Comparison of ENCODE assay signal across 8 cellular contexts in the genomic region with DNA sequence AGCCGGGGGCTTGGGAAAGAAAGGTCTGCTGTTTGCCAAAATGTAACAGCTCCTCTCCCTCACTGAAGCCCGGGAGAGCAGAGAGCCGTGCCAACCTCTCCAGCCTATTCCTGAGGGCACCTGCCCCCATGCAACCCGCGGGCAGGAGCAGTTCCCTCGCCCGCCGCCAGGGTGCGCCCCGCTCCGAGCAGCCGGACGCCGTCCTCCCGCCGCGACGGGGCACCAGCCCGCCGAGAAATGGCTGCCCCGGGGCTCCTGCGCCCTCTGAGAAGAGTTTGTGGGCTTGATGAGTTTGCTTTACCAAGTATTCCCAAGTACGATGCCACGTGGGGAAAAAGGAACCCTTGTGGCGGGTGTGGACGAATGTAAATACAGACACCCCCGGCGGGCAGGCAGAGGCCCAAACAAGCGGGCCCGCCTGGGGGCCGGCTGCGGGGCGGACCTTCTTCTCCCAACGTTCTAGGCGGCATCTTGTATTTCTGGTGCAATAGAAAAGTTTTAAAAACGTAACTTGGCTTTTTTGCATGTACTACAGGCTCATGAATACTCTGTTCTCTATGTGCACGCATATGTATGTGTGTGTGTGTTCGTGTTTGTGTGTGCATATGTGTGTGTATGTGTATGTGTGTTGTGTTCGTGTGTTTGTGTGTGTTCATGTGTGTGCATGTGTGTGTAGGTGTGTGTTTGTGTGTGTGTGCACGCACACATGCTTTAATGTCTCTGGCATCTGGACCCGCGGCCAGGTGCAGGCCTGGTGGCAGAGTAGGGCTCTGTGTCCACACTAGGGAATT.
DNase-seq lines count a peak whose midpoint lies in the region; ATAC-seq and TF ChIP-seq lines count a peak whose summit lies in the region.

No MANE protein-coding gene starts in this region.

- no peaks in the 10 kb centered on the region for H3K9me3 ChIP-seq in PC-3 (ENCODE audit: low read length)
- H3K9me3 ChIP-seq in osteoblast (ENCODE audit: low read depth, low read length) = no peaks in the 10 kb centered on the region
- H3K9me3 ChIP-seq in testis = no peaks in the 10 kb centered on the region

- peaks cover 2% of the 10 kb centered on the region for H3K27me3 Mint-ChIP-seq in activated T-cell treated with anti-CD3 and anti-CD28 coated beads, Interleukin-2, amount 50 U/mL, for 72 hours (ENCODE audit: low read depth)

- CTCF ChIA-PET in PC-3 (lab: Charles Lee) = no interaction called here

- no peak overlapping the region for H3K9ac ChIP-seq in PC-3 (ENCODE audit: low read length)

- no peaks in the 10 kb centered on the region for H4K20me1 ChIP-seq in PC-3 (ENCODE audit: low read length)
- H4K20me1 ChIP-seq in osteoblast (ENCODE audit: insufficient read depth, low read length) = no peaks in the 10 kb centered on the region

- TF ChIP-seq POLR2A in testis (IDR thresholded peaks at IDR 0.05) = no peak

- no peak overlapping the region for H3K4me3 Mint-ChIP-seq in activated T-cell treated with anti-CD3 and anti-CD28 coated beads, Interleukin-2, amount 50 U/mL, for 72 hours

- 17 to 47% methylated on average over 22 to 42 of the region's 42 CpGs for WGBS in testis, 2 donors

- peak; percentile 66 for DNase-seq in 8988T
- DNase-seq in PC-3 = peak; percentile 74
- DNase-seq in activated T-cell treated with anti-CD3 and anti-CD28 coated beads, Interleukin-2, amount 50 U/mL, for 72 hours = peak; percentile 81 to 90
- peak; percentile 53 for DNase-seq in fibroblast of villous mesenchyme (ENCODE audit: low read depth)
- DNase-seq in osteoblast (ENCODE audit: insufficient read length, low spot score, missing footprints) = peak; percentile 97
- DNase-seq in testis = peak; percentile 82

- H3K36me3 Mint-ChIP-seq in activated T-cell treated with anti-CD3 and anti-CD28 coated beads, Interleukin-2, amount 50 U/mL, for 72 hours (ENCODE audit: insufficient read depth in 2 of 2) = peaks cover 0 to 1% of the 10 kb centered on the region in 2 donors

- H3K4me1 ChIP-seq in PC-3 (ENCODE audit: insufficient read depth, low read length) (no peaks in the 10 kb centered on the region), osteoblast (ENCODE audit: insufficient read depth, low read length) (peaks cover 27% of the 10 kb centered on the region), testis (peaks cover 49% of the 10 kb centered on the region)

- no peaks in the 10 kb centered on the region for H3K9me3 Mint-ChIP-seq in activated T-cell treated with anti-CD3 and anti-CD28 coated beads, Interleukin-2, amount 50 U/mL, for 72 hours

- ATAC-seq in GM18498 (IDR thresholded peaks at IDR 0.05; ENCODE audit: unreplicated experiment) (peak; percentile 86), HG03280 (IDR thresholded peaks at IDR 0.05; ENCODE audit: unreplicated experiment) (peak; percentile 83), PC-3 (peak; percentile 91)
- ATAC-seq in activated T-cell treated with anti-CD3 and anti-CD28 coated beads, Interleukin-2, amount 50 U/mL, for 72 hours (replicated peaks in 1 of 2) = peak; percentile 90 to 91

- TF ChIP-seq CTCF in PC-3 (conservative IDR thresholded peaks at IDR 0.05; ENCODE audit: low read depth, low read length) = peak; percentile 91
- TF ChIP-seq CTCF in fibroblast of villous mesenchyme (IDR thresholded peaks at IDR 0.05; ENCODE audit: insufficient read depth, low read depth, low read length) = peak; percentile 96
- TF ChIP-seq CTCF in osteoblast (IDR thresholded peaks at IDR 0.05; ENCODE audit: extremely low read depth, low read depth, low read length) = peak; percentile 86
- peak; percentile 98 to 100 (median 99) for TF ChIP-seq CTCF in testis (IDR thresholded peaks at IDR 0.05)

- no peaks in the 10 kb centered on the region for H3F3A ChIP-seq in PC-3 (ENCODE audit: low read length, unreplicated experiment)

- no peaks in the 10 kb centered on the region for H3K36me3 ChIP-seq in PC-3 (ENCODE audit: low read depth, low read length)
- H3K36me3 ChIP-seq in osteoblast (ENCODE audit: insufficient read depth, low read length) = no peaks in the 10 kb centered on the region
- no peaks in the 10 kb centered on the region for H3K36me3 ChIP-seq in testis (ENCODE audit: low read depth, missing control alignments)

- H3K27ac ChIP-seq in PC-3 (ENCODE audit: low read length) (no peak overlapping the region), osteoblast (ENCODE audit: low read depth, low read length) (peak overlapping the region; percentile 72), testis (peak overlapping the region; percentile 22 to 75)

- H3K4me3 ChIP-seq in PC-3 (ENCODE audit: low read length) (peak overlapping the region; percentile 55), fibroblast of villous mesenchyme (ENCODE audit: low read depth, low read length) (peak overlapping the region; percentile 15), osteoblast (ENCODE audit: insufficient read depth, low read length) (peak overlapping the region; percentile 68), testis (peak overlapping the region; percentile 27 to 41)

- no peak overlapping the region for H3K27ac Mint-ChIP-seq in activated T-cell treated with anti-CD3 and anti-CD28 coated beads, Interleukin-2, amount 50 U/mL, for 72 hours

- BruUV-seq in PC-3 (replicated peaks; lab: Mats Ljungman, UMichigan) = no TSS peak

- H2AFZ ChIP-seq in PC-3 (ENCODE audit: low read length) = peak overlapping the region; percentile 96
- H2AFZ ChIP-seq in osteoblast (ENCODE audit: low read length) = peak overlapping the region; percentile 73

- H3K79me2 ChIP-seq in PC-3 (ENCODE audit: low read length) (no peaks in the 10 kb centered on the region), osteoblast (ENCODE audit: insufficient read depth, low read length) (no peaks in the 10 kb centered on the region)

- H3K4me1 Mint-ChIP-seq in activated T-cell treated with anti-CD3 and anti-CD28 coated beads, Interleukin-2, amount 50 U/mL, for 72 hours (ENCODE audit: low read depth) = peaks cover 5% of the 10 kb centered on the region

- no peaks in the 10 kb centered on the region for H3K27me3 ChIP-seq in PC-3 (ENCODE audit: low read length)
- H3K27me3 ChIP-seq in osteoblast (ENCODE audit: insufficient read depth, low read length) = no peaks in the 10 kb centered on the region
- no peaks in the 10 kb centered on the region for H3K27me3 ChIP-seq in testis

- no peaks in the 10 kb centered on the region for H3K9me2 ChIP-seq in PC-3 (replicated peaks; ENCODE audit: low read length)

- POLR2A ChIA-PET in PC-3 (lab: Charles Lee; ENCODE audit: unreplicated experiment) = no interaction called here

- intact Hi-C loops in PC-3 (cut with micrococcal nuclease) (loop anchor here (1.0 kb wide), 1 partner anchor 169 kb away; no protein-coding TSS in a partner anchor), testis (cut with DNase I; ENCODE audit: low total_unique reads) (loop anchor here (10.0 kb wide), 2 partner anchors 74 to 166 kb away; partner anchors contain the start of gene CHSY1)

- H3K4me2 ChIP-seq in PC-3 (ENCODE audit: low read length) (peak overlapping the region; percentile 74), osteoblast (ENCODE audit: insufficient read depth, low read length) (peak overlapping the region; percentile 68)

Comparison
In these comparisons a context has a peak if more than half of its experiments do, and no peak if none do; other contexts are left out.
1. H3K4me3 ChIP-seq: peak in every context shown above with its lines; median percentile 68 in osteoblast; 55 in PC-3; 34 in testis; 15 in fibroblast of villous mesenchyme.